In the genomic region with DNA sequence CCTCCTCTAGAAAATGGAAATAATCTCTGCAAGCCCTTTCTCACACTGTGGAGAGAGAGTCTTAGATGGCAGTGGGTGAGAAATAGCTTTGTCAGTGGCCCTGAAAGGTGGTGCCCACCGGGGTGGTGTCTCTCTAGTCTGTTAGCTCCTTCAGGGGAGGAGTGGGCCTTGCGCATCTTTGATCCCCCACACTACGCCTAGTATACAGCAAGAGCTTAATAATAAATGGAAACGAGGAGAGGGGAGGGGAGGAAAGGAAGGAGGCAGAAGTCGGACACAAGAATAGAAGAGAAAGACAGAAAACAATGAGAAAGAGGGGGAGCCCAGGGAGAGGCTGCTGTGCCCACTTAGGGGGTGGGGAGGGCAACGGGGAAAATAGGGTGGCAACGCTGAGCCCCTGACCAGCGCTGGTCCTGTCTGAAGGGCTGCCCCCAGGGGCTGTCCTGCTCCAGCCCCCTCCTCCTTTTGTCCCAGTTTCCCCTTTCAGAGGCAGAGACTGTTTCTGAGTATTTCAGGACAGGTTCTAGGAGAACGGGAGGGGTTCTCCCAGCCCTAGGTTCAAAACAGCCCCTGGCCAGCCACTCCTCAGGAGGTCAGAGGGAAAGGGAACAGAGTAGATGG, we compare ENCODE assay signal across 7 cellular contexts. TPM values are rescaled to one million over a fixed set of nuclear protein-coding genes. Genes with fewer than 3 reads are reported as not detected.
DNase-seq lines count a peak whose midpoint lies in the region; ATAC-seq, FAIRE-seq and TF ChIP-seq lines count a peak whose summit lies in the region.

No MANE protein-coding gene starts in this region.

- TF ChIP-seq CTCF in kidney (IDR thresholded peaks at IDR 0.05; ENCODE audit: borderline replicate concordance, extremely low read depth, insufficient read depth): no peak
- TF ChIP-seq CTCF in stomach (IDR thresholded peaks at IDR 0.05): no peak

- H3K27ac ChIP-seq in HUES48 (ENCODE audit: low read depth, low read length): peak overlapping the region; percentile 79
- H3K27ac ChIP-seq in kidney (ENCODE audit: low read depth in 2 of 2, low read length in 2 of 2): peak overlapping the region; percentile 56 to 77
- peak overlapping the region; percentile 95 to 98 (median 97) for H3K27ac ChIP-seq in stomach

- FAIRE-seq in kidney (lab: Jason Lieb, UNC): no peak

- no peak for TF ChIP-seq POLR2A in stomach (IDR thresholded peaks at IDR 0.05)

- DNase-seq in activated naive CD8-positive, alpha-beta T cell treated with anti-CD3 and anti-CD28 coated beads for 36 hours: no peak
- DNase-seq in kidney (peak; percentile 61), stomach (no peak), SIG-M5 treated with dmso at 0.1 percent for 504 hours (lab: John Stamatoyannopoulos, UW; ENCODE audit: unreplicated experiment) (no peak), KG1 (lab: John Stamatoyannopoulos, UW) (no peak)

- no peaks in the 10 kb centered on the region; the same call in 1 of the 2 replicates for H3K36me3 ChIP-seq in HUES48 (ENCODE audit: control insufficient read depth, insufficient read depth, low read length)
- H3K36me3 ChIP-seq in kidney (ENCODE audit: control insufficient read depth in 1 of 2, insufficient read depth in 2 of 2, low read length in 2 of 2): no peaks in the 10 kb centered on the region
- no peaks in the 10 kb centered on the region for H3K36me3 ChIP-seq in stomach

- WGBS in stomach, 5 donors: 25 to 47% (median 39%) methylated on average over 9 of the region's 9 CpGs

- peaks cover 34% of the 10 kb centered on the region for H3K4me1 ChIP-seq in HUES48 (ENCODE audit: control insufficient read depth, insufficient read depth, low read length)
- peaks cover 14 to 55% of the 10 kb centered on the region in 2 donors for H3K4me1 ChIP-seq in kidney (ENCODE audit: control insufficient read depth in 1 of 2, insufficient read depth in 1 of 2, low read depth in 1 of 2, low read length in 2 of 2)
- H3K4me1 ChIP-seq in stomach: peaks cover 65 to 79% (median 74%) of the 10 kb centered on the region in 4 donors

- no peak for TF ChIP-seq EP300 in stomach (IDR thresholded peaks at IDR 0.05)

- no peaks in the 10 kb centered on the region for H3K9me3 Mint-ChIP-seq in activated naive CD8-positive, alpha-beta T cell treated with anti-CD3 and anti-CD28 coated beads for 36 hours

- H3K4me3 Mint-ChIP-seq in activated naive CD8-positive, alpha-beta T cell treated with anti-CD3 and anti-CD28 coated beads for 36 hours: peak overlapping the region; percentile 84

- H3K27me3 Mint-ChIP-seq in activated naive CD8-positive, alpha-beta T cell treated with anti-CD3 and anti-CD28 coated beads for 36 hours: no peaks in the 10 kb centered on the region

- H3K9me3 ChIP-seq in HUES48 (ENCODE audit: control insufficient read depth, insufficient read depth, low read length) (no peaks in the 10 kb centered on the region), kidney (ENCODE audit: control insufficient read depth in 1 of 2, low read length in 2 of 2) (no peaks in the 10 kb centered on the region), stomach (no peaks in the 10 kb centered on the region)

- H3K4me3 ChIP-seq in HUES48 (ENCODE audit: low read depth, low read length) (peak overlapping the region; percentile 76; the same call in 1 of the 2 replicates), kidney (ENCODE audit: low read length in 2 of 2) (peak overlapping the region; percentile 46 to 77), stomach (peak overlapping the region; percentile 66 to 92 (median 76))

- intact Hi-C loops in kidney (cut with DNase I): no loop called here
- intact Hi-C loops in stomach (cut with DNase I; ENCODE audit: low total_unique reads): no loop called here

- ATAC-seq in GM19452 (IDR thresholded peaks at IDR 0.05; ENCODE audit: unreplicated experiment): no peak

- peak overlapping the region; percentile 88 for H3K27ac Mint-ChIP-seq in activated naive CD8-positive, alpha-beta T cell treated with anti-CD3 and anti-CD28 coated beads for 36 hours

- H3K9ac ChIP-seq in HUES48 (ENCODE audit: low read depth, low read length) (no peak overlapping the region), kidney (ENCODE audit: low read length in 2 of 2) (peak overlapping the region in 1 of 2 donors; percentile 68)

- H3K27me3 ChIP-seq in HUES48 (ENCODE audit: control insufficient read depth, insufficient read depth, low read length) (peaks cover 11% of the 10 kb centered on the region), stomach (no peaks in the 10 kb centered on the region)

- H3K4me1 Mint-ChIP-seq in activated naive CD8-positive, alpha-beta T cell treated with anti-CD3 and anti-CD28 coated beads for 36 hours: peaks cover 61% of the 10 kb centered on the region

- H3K36me3 Mint-ChIP-seq in activated naive CD8-positive, alpha-beta T cell treated with anti-CD3 and anti-CD28 coated beads for 36 hours: peaks cover 4% of the 10 kb centered on the region

RNA-seq across cellular contexts. Expression of a gene that starts 1.2 kb away (rescaled TPM):
- 10 to 100 TPM; 25.6 to 26.3 TPM for total RNA-seq in activated naive CD8-positive, alpha-beta T cell treated with anti-CD3 and anti-CD28 coated beads for 36 hours
- total RNA-seq in kidney (53.8 TPM), stomach (100 to 1,000 TPM in 1 of 5 donors, 10 to 100 TPM in 4; 44.3 to 151 (median 76.5) TPM)
- polyA plus RNA-seq in kidney (ENCODE audit: insufficient read depth, low read depth, low replicate concordance) (17.6 TPM), stomach (10 to 100 TPM; 18.0 to 41.2 (median 33.2) TPM)

RNA-seq across cellular contexts. Expression of a gene that starts 49.1 kb away (rescaled TPM):
- 1,000 to 10,000 TPM; 4,132 to 4,264 TPM for total RNA-seq in activated naive CD8-positive, alpha-beta T cell treated with anti-CD3 and anti-CD28 coated beads for 36 hours
- total RNA-seq in kidney (1,724 TPM), stomach (1,000 to 10,000 TPM in 3 of 5 donors, 100 to 1,000 TPM in 2; 607 to 1,681 (median 1,272) TPM)
- polyA plus RNA-seq in kidney (ENCODE audit: insufficient read depth, low read depth, low replicate concordance) (1,510 TPM), stomach (1,000 to 10,000 TPM; 2,719 to 3,770 (median 2,836) TPM)
